In the genomic region with DNA sequence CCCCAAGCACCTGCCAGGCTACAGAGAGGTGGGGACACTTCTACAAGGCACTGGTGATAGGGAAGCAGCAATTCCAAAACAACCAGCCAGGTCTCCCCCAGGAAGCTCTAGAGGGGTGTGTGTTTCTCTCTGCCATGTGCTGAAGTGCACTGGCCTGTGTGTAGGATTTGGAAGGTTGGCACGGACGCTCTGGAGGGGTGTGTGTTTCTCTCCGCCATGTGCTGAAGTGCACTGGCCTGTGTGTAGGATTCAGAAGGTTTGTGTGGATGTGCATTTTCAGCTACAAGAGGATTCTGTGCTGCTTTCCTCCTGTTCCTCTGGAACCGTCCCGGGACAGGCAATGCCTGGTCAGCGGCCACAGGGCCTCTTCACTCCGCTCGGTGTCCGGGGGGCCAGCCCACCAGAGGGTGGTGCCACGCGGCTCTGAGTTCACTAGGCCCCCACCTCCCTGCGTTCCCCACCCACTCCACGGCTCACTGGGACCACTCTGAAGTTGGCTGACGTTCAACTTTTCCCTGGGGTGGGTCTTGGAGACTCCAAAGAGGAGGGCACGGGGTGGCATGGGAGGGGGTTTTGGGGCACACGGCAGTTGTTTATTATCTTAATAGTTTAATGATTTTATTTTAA, we compare ENCODE assay signal across 22 cellular contexts.
DNase-seq lines count a peak whose midpoint lies in the region; ATAC-seq, FAIRE-seq and TF ChIP-seq lines count a peak whose summit lies in the region.
"Had no signal": no experiment of that assay in that cellular context is flagged by ENCODE, and none has a peak within 500 bp of the region (broad histone marks: within the 10 kb centered on the region; RNA-seq: fewer than 3 reads in every experiment).

No MANE protein-coding gene starts in this region.

- no peak for ATAC-seq in gastrocnemius medialis
- ATAC-seq: GM12878, HepG2 had no signal

- H3K4me3 ChIP-seq in H1 (ENCODE audit: extremely low read depth in 1 of 4, insufficient read depth in 2 of 4, low read depth in 3 of 4, low read length in 4 of 4) (no peak overlapping the region), spleen (no peak overlapping the region), tibial nerve (no peak overlapping the region), gastrocnemius medialis (no peak overlapping the region)
- H3K4me3 ChIP-seq: GM12878 had no signal

- DNase-seq in H1 (ENCODE audit: low read depth in 1 of 2, low spot score in 2 of 2) = no peak
- DNase-seq in mesenteric fat pad (ENCODE audit: low spot score) = peak; percentile 62
- DNase-seq in spleen = peak; percentile 44
- DNase-seq in tibial nerve (ENCODE audit: low spot score in 2 of 2) = no peak
- DNase-seq in activated CD4-positive, alpha-beta memory T cell treated with anti-CD3 and anti-CD28 coated beads for 36 hours = no peak
- DNase-seq in gastrocnemius medialis = no peak
- no peak for DNase-seq in activated T-cell treated with anti-CD3 and anti-CD28 coated beads, Interleukin-2, amount 50 U/mL, for 24 hours
- DNase-seq: ACHN; BE2C; C1 segment of cervical spinal cord; CD4-positive, CD25-positive, alpha-beta regulatory T cell; CD8-positive, alpha-beta memory T cell; COR-L47; DMS 273 treated with DMSO at 0.1 percent for 48 hours; DMS53; DND-41; EL; GOT3; H9 had no signal

- no peak overlapping the region for H3K27ac Mint-ChIP-seq in activated CD4-positive, alpha-beta memory T cell treated with anti-CD3 and anti-CD28 coated beads for 36 hours
- H3K27ac Mint-ChIP-seq in activated T-cell treated with anti-CD3 and anti-CD28 coated beads, Interleukin-2, amount 50 U/mL, for 24 hours = no peak overlapping the region
- H3K27ac Mint-ChIP-seq: CD4-positive, CD25-positive, alpha-beta regulatory T cell; CD8-positive, alpha-beta memory T cell; H9 had no signal

- CTCF ChIA-PET in H1 (lab: Charles Lee; ENCODE audit: partially characterized antibody) = interaction anchor here (1.1 kb wide), 1 partner anchor 73 kb away, joined by 4 read pairs; no protein-coding TSS in a partner anchor
- CTCF ChIA-PET in activated CD4-positive, alpha-beta memory T cell treated with anti-CD3 and anti-CD28 coated beads for 36 hours (lab: Charles Lee) = no interaction called here

- H3K23me2 ChIP-seq in H1 (ENCODE audit: low read depth, low read length) = peaks cover 5% of the 10 kb centered on the region; the same call in 1 of the 2 replicates

- no peak overlapping the region for H2AK5ac ChIP-seq in H1 (ENCODE audit: low read depth, low read length)

- no peak overlapping the region for H3K4ac ChIP-seq in H1 (replicated peaks; ENCODE audit: insufficient read length, low read depth, low read length)

- H3K27me3 ChIP-seq in H1 (replicated peaks in 1 of 4; ENCODE audit: control insufficient read depth in 3 of 4, extremely low read depth in 1 of 4, insufficient read depth in 3 of 4, low read length in 3 of 4) (peaks cover 1 to 21% (median 16%) of the 10 kb centered on the region in 4 experiments; a peak in 6 of 7 replicates), spleen (replicated peaks in 1 of 7) (peaks cover 0 to 46% (median 6%) of the 10 kb centered on the region in 7 donors), tibial nerve (peaks cover 0 to 14% of the 10 kb centered on the region in 2 donors), gastrocnemius medialis (peaks cover under 1 to 6% (median 3%) of the 10 kb centered on the region in 3 donors)
- H3K27me3 ChIP-seq: BE2C had no signal

- no peak overlapping the region for H4K8ac ChIP-seq in H1 (ENCODE audit: extremely low read depth, insufficient read depth, low read length)

- in situ Hi-C loops in gastrocnemius medialis (cut with MboI; ENCODE audit: low sequenced_read_pairs in 4 of 4) = no loop called here

- H3K27ac ChIP-seq in H1 (ENCODE audit: low read depth, low read length) (no peak overlapping the region; the same call in 1 of the 2 replicates), spleen (no peak overlapping the region), tibial nerve (no peak overlapping the region), gastrocnemius medialis (no peak overlapping the region)

- TF ChIP-seq RAD21 in H1 (IDR thresholded peaks at IDR 0.05 in 1 of 2, conservative IDR thresholded peaks at IDR 0.05 in 1 of 2; ENCODE audit: low read depth in 2 of 2, low read length in 2 of 2) = no peak

- peak overlapping the region; percentile 92; the same call in 1 of the 2 replicates for H2BK15ac ChIP-seq in H1 (ENCODE audit: low read length)

- H2BK5ac ChIP-seq in H1 (ENCODE audit: low read depth, low read length) = no peak overlapping the region

- TF ChIP-seq CTCF in H1 (IDR thresholded peaks at IDR 0.05; ENCODE audit: control extremely low read depth in 1 of 3, insufficient read depth in 1 of 3, low read depth in 1 of 3, low read length in 3 of 3) (no peak), spleen (IDR thresholded peaks at IDR 0.05 in 8 of 11, conservative IDR thresholded peaks at IDR 0.05 in 3 of 11) (no peak), tibial nerve (IDR thresholded peaks at IDR 0.05) (no peak), gastrocnemius medialis (IDR thresholded peaks at IDR 0.05 in 4 of 5, conservative IDR thresholded peaks at IDR 0.05 in 1 of 5) (no peak)

- no peak overlapping the region for H3K23ac ChIP-seq in H1 (ENCODE audit: insufficient read length)

- H3K9me3 ChIP-seq in H1 (ENCODE audit: insufficient read depth in 2 of 2, low read depth in 1 of 2, low read length in 1 of 2) (no peaks in the 10 kb centered on the region), spleen (peaks cover 0 to 10% (median 2%) of the 10 kb centered on the region in 8 donors), tibial nerve (peaks cover 0 to 14% (median 0%) of the 10 kb centered on the region in 4 donors), gastrocnemius medialis (no peaks in the 10 kb centered on the region)
- H3K9me3 ChIP-seq: BE2C had no signal

- peaks cover 2% of the 10 kb centered on the region for H3K9me3 Mint-ChIP-seq in activated CD4-positive, alpha-beta memory T cell treated with anti-CD3 and anti-CD28 coated beads for 36 hours
- peaks cover 2% of the 10 kb centered on the region for H3K9me3 Mint-ChIP-seq in activated T-cell treated with anti-CD3 and anti-CD28 coated beads, Interleukin-2, amount 50 U/mL, for 24 hours

- peaks cover 1 to 5% (median 4%) of the 10 kb centered on the region in 4 experiments; a peak in 3 of 7 replicates for H3K4me1 ChIP-seq in H1 (replicated peaks in 1 of 4; ENCODE audit: control insufficient read depth in 3 of 4, insufficient read depth in 4 of 4, low read length in 3 of 4)
- H3K4me1 ChIP-seq in spleen = no peaks in the 10 kb centered on the region
- no peaks in the 10 kb centered on the region for H3K4me1 ChIP-seq in tibial nerve
- H3K4me1 ChIP-seq in gastrocnemius medialis = no peaks in the 10 kb centered on the region
- H3K4me1 ChIP-seq: BE2C had no signal

- TF ChIP-seq POLR2A in H1 (IDR thresholded peaks at IDR 0.05; ENCODE audit: control extremely low read depth in 1 of 2, low read depth in 2 of 2, low read length in 2 of 2) = no peak
- TF ChIP-seq POLR2A in spleen (IDR thresholded peaks at IDR 0.05) = no peak
- TF ChIP-seq POLR2A in tibial nerve (IDR thresholded peaks at IDR 0.05) = no peak
- TF ChIP-seq POLR2A in gastrocnemius medialis (IDR thresholded peaks at IDR 0.05) = no peak

- H3K18ac ChIP-seq in H1 (ENCODE audit: extremely low read depth, low read length) = no peak overlapping the region; the same call in 1 of the 2 replicates

- peak overlapping the region; percentile 55; the same call in 1 of the 2 replicates for H2BK12ac ChIP-seq in H1 (ENCODE audit: low read depth, low read length)

- H3K4me3 Mint-ChIP-seq in activated CD4-positive, alpha-beta memory T cell treated with anti-CD3 and anti-CD28 coated beads for 36 hours = no peak overlapping the region
- no peak overlapping the region for H3K4me3 Mint-ChIP-seq in activated T-cell treated with anti-CD3 and anti-CD28 coated beads, Interleukin-2, amount 50 U/mL, for 24 hours
- H3K4me3 Mint-ChIP-seq: CD4-positive, CD25-positive, alpha-beta regulatory T cell; CD8-positive, alpha-beta memory T cell; H9 had no signal

- no peaks in the 10 kb centered on the region for H3K36me3 Mint-ChIP-seq in activated CD4-positive, alpha-beta memory T cell treated with anti-CD3 and anti-CD28 coated beads for 36 hours
- H3K36me3 Mint-ChIP-seq in activated T-cell treated with anti-CD3 and anti-CD28 coated beads, Interleukin-2, amount 50 U/mL, for 24 hours (ENCODE audit: low read depth) = no peaks in the 10 kb centered on the region
- H3K36me3 Mint-ChIP-seq: CD4-positive, CD25-positive, alpha-beta regulatory T cell; CD8-positive, alpha-beta memory T cell had no signal

- WGBS in H1 (ENCODE audit: extremely low coverage in 1 of 2, insufficient coverage in 1 of 2, insufficient read length in 1 of 2, insufficient replicate concordance in 2 of 2, low coverage in 1 of 2, low lambda C conversion rate in 2 of 2, missing lambda C conversion rate in 1 of 2), 2 experiments = 85% methylated on average over 14 of the region's 16 CpGs; no CpG with 5 or more reads in 1 of the 2 experiments
- 81 to 88% (median 84%) methylated on average over 13 to 16 of the region's 16 CpGs for WGBS in spleen, 5 donors
- WGBS in tibial nerve, 2 donors = 75 to 76% methylated on average over 16 of the region's 16 CpGs

- H4K5ac ChIP-seq in H1 (ENCODE audit: insufficient read length, low read depth, low read length) = no peak overlapping the region

- intact Hi-C loops in spleen (cut with DNase I; ENCODE audit: low total_unique reads) = no loop called here
- intact Hi-C loops in activated CD4-positive, alpha-beta memory T cell treated with anti-CD3 and anti-CD28 coated beads for 36 hours (cut with micrococcal nuclease) = no loop called here
- intact Hi-C loops in gastrocnemius medialis (cut with DNase I; ENCODE audit: low total_unique reads) = no loop called here

- peaks cover 23% of the 10 kb centered on the region for H3K27me3 Mint-ChIP-seq in activated CD4-positive, alpha-beta memory T cell treated with anti-CD3 and anti-CD28 coated beads for 36 hours
- H3K27me3 Mint-ChIP-seq in activated T-cell treated with anti-CD3 and anti-CD28 coated beads, Interleukin-2, amount 50 U/mL, for 24 hours = peaks cover 35% of the 10 kb centered on the region

- H2BK120ac ChIP-seq in H1 (replicated peaks; ENCODE audit: low read depth, low read length) = no peak overlapping the region

- no peak overlapping the region for H3K9ac ChIP-seq in H1 (replicated peaks in 1 of 4; ENCODE audit: extremely low read depth in 1 of 4, low read depth in 3 of 4, low read length in 3 of 4)

- H3K36me3 ChIP-seq in H1 (ENCODE audit: control insufficient read depth in 2 of 4, insufficient read depth in 4 of 4, low read length in 3 of 4) (no peaks in the 10 kb centered on the region), spleen (no peaks in the 10 kb centered on the region), tibial nerve (no peaks in the 10 kb centered on the region), gastrocnemius medialis (no peaks in the 10 kb centered on the region)
- H3K36me3 ChIP-seq: BE2C had no signal

- H4K20me1 ChIP-seq in H1 (replicated peaks in 1 of 2; ENCODE audit: control insufficient read depth in 1 of 2, insufficient read depth in 2 of 2, low read length in 2 of 2) = no peaks in the 10 kb centered on the region

- H3K79me2 ChIP-seq in H1 (ENCODE audit: control insufficient read depth in 1 of 2, insufficient read depth in 2 of 2, low read length in 2 of 2) = no peaks in the 10 kb centered on the region

- H3K79me1 ChIP-seq in H1 (ENCODE audit: low read depth, low read length) = no peaks in the 10 kb centered on the region

- TF ChIP-seq EP300 in H1 (IDR thresholded peaks at IDR 0.05; ENCODE audit: borderline replicate concordance in 1 of 2, low read depth in 2 of 2, low read length in 2 of 2) (no peak), tibial nerve (IDR thresholded peaks at IDR 0.05) (no peak)

- H3K56ac ChIP-seq in H1 (replicated peaks; ENCODE audit: insufficient read length, low read depth, low read length) = no peak overlapping the region

- POLR2A ChIA-PET in H1 (lab: Charles Lee; ENCODE audit: partially characterized antibody) = no interaction called here
- POLR2A ChIA-PET in activated CD4-positive, alpha-beta memory T cell treated with anti-CD3 and anti-CD28 coated beads for 36 hours (lab: Charles Lee) = no interaction called here

- H3K4me1 Mint-ChIP-seq in activated CD4-positive, alpha-beta memory T cell treated with anti-CD3 and anti-CD28 coated beads for 36 hours (ENCODE audit: low read depth) = no peaks in the 10 kb centered on the region
- no peaks in the 10 kb centered on the region for H3K4me1 Mint-ChIP-seq in activated T-cell treated with anti-CD3 and anti-CD28 coated beads, Interleukin-2, amount 50 U/mL, for 24 hours (ENCODE audit: low read depth)
- H3K4me1 Mint-ChIP-seq: CD4-positive, CD25-positive, alpha-beta regulatory T cell; CD8-positive, alpha-beta memory T cell had no signal

- H3K4me2 ChIP-seq in H1 (ENCODE audit: insufficient read depth in 1 of 2, low read depth in 2 of 2, low read length in 2 of 2) = no peak overlapping the region

- FAIRE-seq in H1 (lab: Jason Lieb, UNC) = no peak
- FAIRE-seq: A204.1, GM12878, HepG2 had no signal

- peak overlapping the region; percentile 7 for H4K91ac ChIP-seq in H1 (replicated peaks; ENCODE audit: insufficient read length, low read length)

- no peak overlapping the region for H3K14ac ChIP-seq in H1 (ENCODE audit: insufficient read length)

- no peak overlapping the region for H2AFZ ChIP-seq in H1 (ENCODE audit: low read length)

- no peak overlapping the region; the same call in 1 of the 2 replicates for H2BK20ac ChIP-seq in H1 (ENCODE audit: low read length)

Comparison
In these comparisons a context has a peak if more than half of its experiments do, and no peak if none do; other contexts are left out.
1. DNase-seq: peak in mesenteric fat pad (single experiment) and spleen (single experiment); none in H1 (0 of 2), tibial nerve (0 of 2), activated CD4-positive, alpha-beta memory T cell treated with anti-CD3 and anti-CD28 coated beads for 36 hours (single experiment), gastrocnemius medialis (0 of 2) and activated T-cell treated with anti-CD3 and anti-CD28 coated beads, Interleukin-2, amount 50 U/mL, for 24 hours (single experiment).